ENCODE assay signal across 15 cellular contexts in the genomic region with DNA sequence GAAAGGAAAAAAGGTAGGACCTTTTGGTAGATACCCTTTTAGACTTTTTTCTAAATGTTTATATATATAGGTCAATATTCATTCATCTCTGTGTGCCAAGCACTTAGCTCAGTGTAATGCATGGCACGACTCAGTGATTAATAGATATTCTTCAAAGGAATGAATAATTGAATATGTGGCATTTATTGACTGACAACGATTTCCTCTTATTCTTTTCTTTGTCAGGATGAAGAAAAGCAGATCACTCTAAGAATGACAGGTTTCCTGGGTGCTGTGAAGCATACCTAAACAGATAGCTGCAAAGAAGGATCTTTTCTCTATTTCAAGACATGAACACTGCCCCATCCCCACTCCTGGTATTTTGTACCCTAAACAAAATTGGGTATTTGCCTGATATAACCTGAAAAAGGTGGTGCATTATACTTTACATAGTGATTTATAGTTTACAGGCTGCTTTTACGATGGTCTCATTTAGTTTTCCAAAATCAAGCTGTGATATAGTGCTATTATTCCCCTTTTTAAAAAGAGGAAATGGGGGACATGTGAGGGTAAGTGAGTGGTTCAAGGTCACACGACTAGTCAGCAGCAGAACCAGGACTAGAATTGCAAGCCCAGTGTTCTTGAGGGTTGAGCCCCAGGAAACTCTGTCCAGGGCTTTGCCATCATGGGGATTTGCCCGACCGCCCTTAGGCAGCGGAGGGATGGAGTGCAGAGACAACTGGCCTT. TPM values are rescaled to one million over a fixed set of nuclear protein-coding genes. Genes with fewer than 3 reads are reported as not detected.
A peak's percentile ranks its signal among the peaks of the same experiment; 100 is the strongest.
DNase-seq lines count a peak whose midpoint lies in the region; ATAC-seq, FAIRE-seq and TF ChIP-seq lines count a peak whose summit lies in the region.
"Had no signal": no experiment of that assay in that cellular context is flagged by ENCODE, and none has a peak within 500 bp of the region (broad histone marks: within the 10 kb centered on the region; RNA-seq: fewer than 3 reads in every experiment).

No MANE protein-coding gene starts in this region.

- H2AK5ac ChIP-seq in IMR-90 (ENCODE audit: low read depth, low read length), result peak overlapping the region; percentile 62; the same call in 1 of the 2 replicates

- peak overlapping the region; percentile 27; the same call in 1 of the 2 replicates for H3K4ac ChIP-seq in IMR-90 (ENCODE audit: low read depth, low read length)

- peak overlapping the region; percentile 83 for H3K27ac Mint-ChIP-seq in glutamatergic neuron (ENCODE audit: unreplicated experiment)
- H3K27ac Mint-ChIP-seq: CD8-positive, alpha-beta T cell had no signal

- TF ChIP-seq RAD21 in IMR-90 (IDR thresholded peaks at IDR 0.05; ENCODE audit: low read length), result no peak

- H4K8ac ChIP-seq in IMR-90 (ENCODE audit: low read depth in 2 of 2, low read length in 2 of 2), result no peak overlapping the region

- TF ChIP-seq POLR2A in GM12891 (IDR thresholded peaks at IDR 0.05; ENCODE audit: low read depth, low read length) (no peak), IMR-90 (IDR thresholded peaks at IDR 0.05; ENCODE audit: low read depth, low read length) (no peak)

- no peaks in the 10 kb centered on the region for H3K9me3 ChIP-seq in IMR-90 (ENCODE audit: control insufficient read depth, insufficient read depth, low read length)
- H3K9me3 ChIP-seq: A549, BE2C had no signal

- TF ChIP-seq CTCF in IMR-90 (conservative IDR thresholded peaks at IDR 0.05; ENCODE audit: low read depth, low read length) (no peak), glutamatergic neuron (IDR thresholded peaks at IDR 0.05; ENCODE audit: partially characterized antibody, unreplicated experiment) (no peak)

- H3K4me2 ChIP-seq in IMR-90 (ENCODE audit: low read depth, low read length), result no peak overlapping the region
- H3K4me2 ChIP-seq: A549, KMS-11 had no signal

- BruUV-seq in IMR-90 (replicated peaks; lab: Mats Ljungman, UMichigan), result no TSS peak

- peaks cover 5% of the 10 kb centered on the region; the same call in 1 of the 2 replicates for H3K9me1 ChIP-seq in IMR-90 (ENCODE audit: insufficient read depth, low read length)

- DNase-seq in GM12891 (ENCODE audit: insufficient read length, low spot score), result no peak
- no peak for DNase-seq in IMR-90
- no peak for DNase-seq in glutamatergic neuron
- no peak for DNase-seq in DMS153 treated with DMSO at 0.1 percent for 48 hours (lab: John Stamatoyannopoulos, UW; ENCODE audit: unreplicated experiment)
- DNase-seq in central memory CD4-positive, alpha-beta T cell, result no peak
- DNase-seq: BE2C; CD8-positive, alpha-beta T cell; GOT3; HCEC 1CT had no signal

- in situ Hi-C loops in IMR-90 (cut with MboI; ENCODE audit: low sequenced_read_pairs), result no loop called here

- H2BK15ac ChIP-seq in IMR-90 (ENCODE audit: low read depth, low read length), result peak overlapping the region; percentile 80; the same call in 1 of the 3 replicates

- ATAC-seq in IMR-90 (ENCODE audit: low read depth), result no peak
- ATAC-seq in HG02973 (IDR thresholded peaks at IDR 0.05; ENCODE audit: unreplicated experiment), result no peak
- ATAC-seq: A549; CD8-positive, alpha-beta T cell had no signal

- H4K5ac ChIP-seq in IMR-90 (ENCODE audit: low read depth, low read length), result no peak overlapping the region

- CTCF ChIA-PET in IMR-90 (lab: Yijun Ruan, JAX), result no interaction called here

- dilution Hi-C loops in IMR-90 (cut with HindIII; ENCODE audit: low sequenced_read_pairs, unreplicated experiment), result no loop called here

- no peak overlapping the region for H3K9ac ChIP-seq in IMR-90 (ENCODE audit: low read depth, low read length)
- no peak overlapping the region for H3K9ac ChIP-seq in rectal smooth muscle tissue (ENCODE audit: low read length)
- H3K9ac ChIP-seq: KMS-11 had no signal

- FAIRE-seq in GM12891 (lab: Jason Lieb, UNC), result no peak
- FAIRE-seq: A549 had no signal

- no peak overlapping the region for H3K4me3 Mint-ChIP-seq in glutamatergic neuron (ENCODE audit: unreplicated experiment)
- H3K4me3 Mint-ChIP-seq: CD8-positive, alpha-beta T cell had no signal

- peaks cover 3% of the 10 kb centered on the region for H3K9me3 Mint-ChIP-seq in glutamatergic neuron (ENCODE audit: unreplicated experiment)
- H3K9me3 Mint-ChIP-seq: CD8-positive, alpha-beta T cell had no signal

- H2BK5ac ChIP-seq in IMR-90 (ENCODE audit: low read depth, low read length, poor library complexity, severe bottlenecking), result no peak overlapping the region

- H3K4me3 ChIP-seq in IMR-90 (ENCODE audit: insufficient read depth, low read depth, low read length) (no peak overlapping the region), rectal smooth muscle tissue (ENCODE audit: low read length) (no peak overlapping the region)
- H3K4me3 ChIP-seq: A549 had no signal

- H3K36me3 ChIP-seq in IMR-90 (ENCODE audit: control insufficient read depth, insufficient read depth, low read length) (no peaks in the 10 kb centered on the region), rectal smooth muscle tissue (ENCODE audit: control insufficient read depth, insufficient read depth, low read length) (no peaks in the 10 kb centered on the region)
- H3K36me3 ChIP-seq: BE2C had no signal

- 100% methylated on average over 3 of the region's 7 CpGs; no CpG with 5 or more reads in 1 of the 2 experiments for WGBS in IMR-90 (ENCODE audit: extremely low coverage in 2 of 2, insufficient read length in 1 of 2), 2 experiments

- H2BK120ac ChIP-seq in IMR-90 (ENCODE audit: low read depth, low read length), result peak overlapping the region; percentile 20; the same call in 1 of the 2 replicates

- H3K27ac ChIP-seq in IMR-90 (ENCODE audit: insufficient read depth, low read length), result no peak overlapping the region
- peak overlapping the region; percentile 32 for H3K27ac ChIP-seq in rectal smooth muscle tissue (ENCODE audit: low read depth, low read length)
- H3K27ac ChIP-seq: C4-2B, KMS-11 had no signal

- H3K23ac ChIP-seq in IMR-90 (ENCODE audit: low read depth, low read length), result no peak overlapping the region

- H3K36me3 Mint-ChIP-seq in glutamatergic neuron (ENCODE audit: unreplicated experiment), result peaks cover 3% of the 10 kb centered on the region
- H3K36me3 Mint-ChIP-seq: CD8-positive, alpha-beta T cell had no signal

- peaks cover 4% of the 10 kb centered on the region for H3K27me3 Mint-ChIP-seq in glutamatergic neuron (ENCODE audit: unreplicated experiment)

- POLR2A ChIA-PET in IMR-90 (lab: Charles Lee; ENCODE audit: unreplicated experiment), result no interaction called here

- H3K4me1 Mint-ChIP-seq in glutamatergic neuron (ENCODE audit: low read depth, unreplicated experiment), result peaks cover 20% of the 10 kb centered on the region

- H3K27me3 ChIP-seq in IMR-90 (ENCODE audit: control insufficient read depth, insufficient read depth, low read length), result no peaks in the 10 kb centered on the region
- no peaks in the 10 kb centered on the region for H3K27me3 ChIP-seq in rectal smooth muscle tissue (ENCODE audit: control insufficient read depth, insufficient read depth, low read length)
- H3K27me3 ChIP-seq: BE2C had no signal

- no peak overlapping the region for H3K56ac ChIP-seq in IMR-90 (ENCODE audit: extremely low read depth, insufficient read depth, low read length)

- no peaks in the 10 kb centered on the region for H3K79me1 ChIP-seq in IMR-90 (ENCODE audit: low read depth in 1 of 2, low read length in 2 of 2)

- 0 out of 2 replicates have a peak overlapping the region, but pooled peaks have one; percentile 20 for H3K14ac ChIP-seq in IMR-90 (replicated peaks; ENCODE audit: low read depth, low read length)

- intact Hi-C loops in IMR-90 (cut with micrococcal nuclease), result no loop called here

- H2BK20ac ChIP-seq in IMR-90 (ENCODE audit: low read depth, low read length), result peak overlapping the region; percentile 64; the same call in 1 of the 2 replicates

- no peaks in the 10 kb centered on the region for H4K20me1 ChIP-seq in IMR-90 (ENCODE audit: insufficient read depth, low read length)

- H2AK9ac ChIP-seq in IMR-90 (replicated peaks; ENCODE audit: low read depth, low read length, poor library complexity), result no peak overlapping the region

- H3K4me1 ChIP-seq in IMR-90 (ENCODE audit: control insufficient read depth, insufficient read depth, low read length), result peaks cover 16% of the 10 kb centered on the region
- peaks cover 10% of the 10 kb centered on the region for H3K4me1 ChIP-seq in rectal smooth muscle tissue (ENCODE audit: control insufficient read depth, insufficient read depth, low read length)
- H3K4me1 ChIP-seq: BE2C had no signal

- H4K91ac ChIP-seq in IMR-90 (ENCODE audit: insufficient read depth, low read depth, low read length), result no peak overlapping the region; the same call in 1 of the 2 replicates

- no peak overlapping the region for H2AFZ ChIP-seq in IMR-90 (replicated peaks; ENCODE audit: low read length, poor library complexity)

- H3K18ac ChIP-seq in IMR-90 (ENCODE audit: low read depth, low read length), result peak overlapping the region; percentile 38

TF ChIP-seq in GM12891, 5 proteins besides CTCF, POLR2A, EP300 and RAD21:
- TF ChIP-seq PAX5 (IDR thresholded peaks at IDR 0.05; ENCODE audit: insufficient read depth, low read length, severe bottlenecking), result no peak
- TF ChIP-seq POU2F2 (IDR thresholded peaks at IDR 0.05; ENCODE audit: low read depth, low read length), result no peak
- no peak for TF ChIP-seq TAF1 (IDR thresholded peaks at IDR 0.05; ENCODE audit: low read depth, low read length)
- peak; percentile 31; the same call in 1 of the 2 replicates for TF ChIP-seq SPI1 (IDR thresholded peaks at IDR 0.05; ENCODE audit: low read depth, low read length)

TF ChIP-seq in IMR-90, 13 proteins besides CTCF, POLR2A, EP300 and RAD21 (continues in another document):
- TF ChIP-seq RCOR1 (IDR thresholded peaks at IDR 0.05; ENCODE audit: insufficient replicate concordance, low read length) (no peak), MXI1 (IDR thresholded peaks at IDR 0.05; ENCODE audit: borderline replicate concordance, low read depth, low read length) (no peak), MAZ (IDR thresholded peaks at IDR 0.05; ENCODE audit: borderline replicate concordance, low read depth, low read length) (no peak), ELK1 (IDR thresholded peaks at IDR 0.05; ENCODE audit: borderline replicate concordance, low read depth, low read length) (no peak), CHD1 (IDR thresholded peaks at IDR 0.05; ENCODE audit: low read depth, low read length) (no peak)

RNA-seq across cellular contexts. Expression of gene CLMP, which starts 32.9 kb away (rescaled TPM):
- polyA plus RNA-seq in GM12891 (2012; ENCODE audit: low read depth, missing spikeins), result not detected
- total RNA-seq in IMR-90 (2012; rRNA removed) (54.7 and 56.1 TPM in 2 replicates), glutamatergic neuron (ENCODE audit: unreplicated experiment) (24.2 TPM)
- 78.9 and 95.7 TPM in 2 replicates for polyA plus RNA-seq in IMR-90 (2012; rRNA removed)
- 50.5 and 121 TPM in 2 replicates for polyA plus RNA-seq in IMR-90 (2012; cell fraction: cytosol; rRNA removed)
- polyA plus RNA-seq in IMR-90 (2012; cell fraction: nucleus; rRNA removed; ENCODE audit: low replicate concordance), result 20.7 and 92.9 TPM in 2 replicates
- total RNA-seq: HT-29 had no signal
